In genomic region chr10:15168781-15169554, GRCh38 we compare ENCODE assay signal across 8 cellular contexts. TPM values are rescaled to one million over a fixed set of nuclear protein-coding genes. Genes with fewer than 3 reads are reported as not detected.
DNase-seq lines count a peak whose midpoint lies in the region; ATAC-seq and TF ChIP-seq lines count a peak whose summit lies in the region.

No MANE protein-coding gene starts in this region.

- peaks cover 35% of the 10 kb centered on the region for H3K4me1 Mint-ChIP-seq in neural crest cell

- H3K79me2 ChIP-seq in KMS-11 (ENCODE audit: insufficient read depth, low read depth) = peaks cover 5% of the 10 kb centered on the region; the same call in 1 of the 2 replicates

- H3K4me1 ChIP-seq in KMS-11 (ENCODE audit: low read depth, poor library complexity, severe bottlenecking) = peaks cover 17% of the 10 kb centered on the region

- no peak overlapping the region for H3K4me3 ChIP-seq in KMS-11 (IDR thresholded peaks at IDR 0.05; ENCODE audit: insufficient read depth, low read depth, low read length)

- H3K9me3 Mint-ChIP-seq in neural crest cell = no peaks in the 10 kb centered on the region

- H3K9ac ChIP-seq in KMS-11 = no peak overlapping the region

- H3K27me3 Mint-ChIP-seq in neural crest cell (ENCODE audit: low read depth) = no peaks in the 10 kb centered on the region

- H3K27me3 ChIP-seq in KMS-11 (ENCODE audit: insufficient read depth, low read depth) = no peaks in the 10 kb centered on the region

- H3K27ac Mint-ChIP-seq in neural crest cell (ENCODE audit: unreplicated experiment) = no peak overlapping the region

- peak overlapping the region; percentile 89 for H3K4me2 ChIP-seq in KMS-11

- H3K27ac ChIP-seq in KMS-11 = no peak overlapping the region

- peak overlapping the region; percentile 86; the same call in 1 of the 2 replicates for H2AFZ ChIP-seq in KMS-11 (ENCODE audit: low read depth)

- peak overlapping the region; percentile 82 for H3K4me3 Mint-ChIP-seq in neural crest cell

- ATAC-seq in GM21737 (IDR thresholded peaks at IDR 0.05; ENCODE audit: unreplicated experiment) = peak; percentile 48

- DNase-seq in DMS153 treated with DMSO at 0.1 percent for 48 hours (lab: John Stamatoyannopoulos, UW; ENCODE audit: unreplicated experiment) (peak; percentile 24), RKO (ENCODE audit: low spot score) (peak; percentile 87), fibroblast of peridontal ligament (ENCODE audit: extremely low read depth) (peak; percentile 94), neural crest cell (ENCODE audit: low read depth, low spot score) (peak; percentile 94)
- peak; percentile 95 for DNase-seq in activated T-helper 9 cell treated with anti-CD3 and anti-CD28 coated beads, Interleukin-2, amount 50 U/mL, for 16 hours (ENCODE audit: low read depth)
- peak; percentile 95 for DNase-seq in stimulated activated naive CD4-positive, alpha-beta T cell treated with Interleukin-2 at 50 U/mL for 16 hours (lab: John Stamatoyannopoulos, UW)

- H3K36me3 ChIP-seq in KMS-11 (ENCODE audit: insufficient read depth) = no peaks in the 10 kb centered on the region

- no peak for TF ChIP-seq CTCF in KMS-11 (conservative IDR thresholded peaks at IDR 0.05; ENCODE audit: low read depth, low read length)
- TF ChIP-seq CTCF in neural crest cell (conservative IDR thresholded peaks at IDR 0.05) = no peak

- H3K36me3 Mint-ChIP-seq in neural crest cell (ENCODE audit: low read depth) = no peaks in the 10 kb centered on the region

- H4K20me1 ChIP-seq in KMS-11 (ENCODE audit: insufficient read depth) = no peaks in the 10 kb centered on the region

RNA-seq across cellular contexts. Expression of gene NMT2, which starts 0.5 kb away (rescaled TPM):
- 24.4 and 27.7 TPM in 2 replicates for total RNA-seq in neural crest cell

Comparison
In these comparisons a context has a peak if more than half of its experiments do, and no peak if none do; other contexts are left out.
1. DNase-seq: peak in every context shown above with its lines; median percentile 95 in activated T-helper 9 cell treated with anti-CD3 and anti-CD28 coated beads, Interleukin-2, amount 50 U/mL, for 16 hours; 95 in stimulated activated naive CD4-positive, alpha-beta T cell treated with Interleukin-2 at 50 U/mL for 16 hours; 94 in fibroblast of peridontal ligament; 94 in neural crest cell; 87 in RKO; 24 in DMS153 treated with DMSO at 0.1 percent for 48 hours.